In genomic region chr14:22977434-22977683, GRCh38 we compare ENCODE assay signal across 8 cellular contexts. TPM values are rescaled to one million over a fixed set of nuclear protein-coding genes. Genes with fewer than 3 reads are reported as not detected.
DNase-seq lines count a peak whose midpoint lies in the region; ATAC-seq, FAIRE-seq and TF ChIP-seq lines count a peak whose summit lies in the region.
"Had no signal": no experiment of that assay in that cellular context is flagged by ENCODE, and none has a peak within 500 bp of the region (broad histone marks: within the 10 kb centered on the region; RNA-seq: fewer than 3 reads in every experiment).

No MANE protein-coding gene starts in this region.

- H3K27me3 Mint-ChIP-seq in naive thymus-derived CD8-positive, alpha-beta T cell = peaks cover 0 to 6% (median 0%) of the 10 kb centered on the region in 5 donors

- H3K9ac ChIP-seq in HUES6 (ENCODE audit: low read length) = peak overlapping the region; percentile 77
- peak overlapping the region; percentile 69 for H3K9ac ChIP-seq in endothelial cell of umbilical vein (replicated peaks; ENCODE audit: extremely low read depth, insufficient read depth, low read length)
- no peak overlapping the region for H3K9ac ChIP-seq in rectal smooth muscle tissue (ENCODE audit: low read length)

- H3K27ac ChIP-seq in HUES6 (ENCODE audit: low read depth, low read length) (peak overlapping the region; percentile 80), endothelial cell of umbilical vein (ENCODE audit: insufficient read depth, low read depth, low read length) (peak overlapping the region; percentile 80), rectal smooth muscle tissue (ENCODE audit: low read depth, low read length) (peak overlapping the region; percentile 38)

- dilution Hi-C loops in endothelial cell of umbilical vein (cut with MboI; ENCODE audit: extremely low pct_ligation_motif_present, low sequenced_read_pairs) = no loop called here

- no TSS peak for BruUV-seq in endothelial cell of umbilical vein (replicated peaks; lab: Mats Ljungman, UMichigan)

- H4K20me1 ChIP-seq in endothelial cell of umbilical vein (replicated peaks; ENCODE audit: control insufficient read depth, extremely low read depth, insufficient read depth, low read length) = no peaks in the 10 kb centered on the region

- no peaks in the 10 kb centered on the region for H3K36me3 Mint-ChIP-seq in naive thymus-derived CD8-positive, alpha-beta T cell

- H3K4me3 ChIP-seq in HUES6 (ENCODE audit: low read depth, low read length) (peak overlapping the region; percentile 33), endothelial cell of umbilical vein (replicated peaks in 1 of 3; ENCODE audit: insufficient read depth in 1 of 3, low read depth in 1 of 3, low read length in 3 of 3) (peak overlapping the region in 1 of 3 experiments; percentile 4), rectal smooth muscle tissue (ENCODE audit: low read length) (no peak overlapping the region)

- no peak for TF ChIP-seq CTCF in endothelial cell of umbilical vein (IDR thresholded peaks at IDR 0.05; ENCODE audit: extremely low read depth in 1 of 2, insufficient read depth in 1 of 2, low read depth in 1 of 2, low read length in 2 of 2)

- peaks cover 13% of the 10 kb centered on the region; the same call in 1 of the 2 replicates for H3K27me3 ChIP-seq in HUES6 (ENCODE audit: control insufficient read depth, insufficient read depth, low read length)
- no peaks in the 10 kb centered on the region for H3K27me3 ChIP-seq in endothelial cell of umbilical vein (ENCODE audit: control insufficient read depth in 2 of 2, insufficient read depth in 2 of 2, low read length in 2 of 2)
- peaks cover 3% of the 10 kb centered on the region for H3K27me3 ChIP-seq in rectal smooth muscle tissue (ENCODE audit: control insufficient read depth, insufficient read depth, low read length)

- ATAC-seq in GM19351 (IDR thresholded peaks at IDR 0.05; ENCODE audit: unreplicated experiment) = no peak
- ATAC-seq in naive thymus-derived CD8-positive, alpha-beta T cell = no peak

- CTCF ChIA-PET in endothelial cell of umbilical vein (lab: Charles Lee) = interaction anchor here (0.9 to 3.0 kb wide), 10 partner anchors 9 to 105 kb away, joined by 3 to 39 read pairs (median 6); partner anchors contain the start of genes CDH24 and PRMT5

- peaks cover 46% of the 10 kb centered on the region for H3K79me2 ChIP-seq in endothelial cell of umbilical vein (ENCODE audit: control insufficient read depth, insufficient read depth, low read length)

- DNase-seq in endothelial cell of umbilical vein (ENCODE audit: low read depth, low spot score) (no peak), NCI-H1105 treated with DMSO at 0.1 percent for 48 hours (lab: John Stamatoyannopoulos, UW) (no peak)
- no peak for DNase-seq in naive thymus-derived CD8-positive, alpha-beta T cell
- DNase-seq: activated CD4-positive, CD25-positive, alpha-beta regulatory T cell treated with anti-CD3 and anti-CD28 coated beads, Interleukin-2, amount 50 U/mL, for 72 hours; NCI-H345 had no signal

- H3K4me2 ChIP-seq in endothelial cell of umbilical vein (ENCODE audit: insufficient read depth, low read length) = peak overlapping the region; percentile 57

- H3K4me1 ChIP-seq in HUES6 (ENCODE audit: control insufficient read depth, insufficient read depth, low read length) (peaks cover 44% of the 10 kb centered on the region), endothelial cell of umbilical vein (ENCODE audit: control insufficient read depth, extremely low read depth, insufficient read depth, low read length) (peaks cover 50% of the 10 kb centered on the region), rectal smooth muscle tissue (ENCODE audit: control insufficient read depth, insufficient read depth, low read length) (peaks cover 9% of the 10 kb centered on the region)

- H3K9me1 ChIP-seq in endothelial cell of umbilical vein (replicated peaks; ENCODE audit: control insufficient read depth, extremely low read depth, insufficient read depth, low read length) = no peaks in the 10 kb centered on the region

- H3K36me3 ChIP-seq in HUES6 (ENCODE audit: control insufficient read depth, insufficient read depth, low read length) (peaks cover 62% of the 10 kb centered on the region), endothelial cell of umbilical vein (ENCODE audit: control insufficient read depth in 2 of 2, extremely low read depth in 1 of 2, insufficient read depth in 2 of 2, low read length in 2 of 2) (peaks cover 19 to 26% of the 10 kb centered on the region in 2 experiments), rectal smooth muscle tissue (ENCODE audit: control insufficient read depth, insufficient read depth, low read length) (no peaks in the 10 kb centered on the region)

- H2AFZ ChIP-seq in endothelial cell of umbilical vein (ENCODE audit: low read depth, low read length) = no peak overlapping the region

- H3K27ac Mint-ChIP-seq in naive thymus-derived CD8-positive, alpha-beta T cell = peak overlapping the region in 1 of 10 donors; percentile 12

- no peak for FAIRE-seq in endothelial cell of umbilical vein (lab: Jason Lieb, UNC)

- no peak overlapping the region for H3K4me3 Mint-ChIP-seq in naive thymus-derived CD8-positive, alpha-beta T cell

- H3K9me3 Mint-ChIP-seq in naive thymus-derived CD8-positive, alpha-beta T cell = no peaks in the 10 kb centered on the region

- intact Hi-C loops in endothelial cell of umbilical vein (cut with micrococcal nuclease) = loop anchor here (2.0 kb wide), 1 partner anchor 21 kb away; the partner anchor contains the start of gene HAUS4

- POLR2A ChIA-PET in endothelial cell of umbilical vein (lab: Charles Lee) = interaction anchor here (0.5 to 1.5 kb wide), 3 partner anchors 9 to 406 kb away, joined by 3 to 9 read pairs (median 5); partner anchors contain the start of gene PRMT5
- POLR2A ChIA-PET in naive thymus-derived CD8-positive, alpha-beta T cell (lab: Charles Lee) = interaction anchor here (1.1 kb wide), 1 partner anchor 84 kb away, joined by 3 read pairs; no protein-coding TSS in a partner anchor

- H3K9me3 ChIP-seq in HUES6 (ENCODE audit: control insufficient read depth, insufficient read depth, low read depth, low read length) (no peaks in the 10 kb centered on the region), endothelial cell of umbilical vein (replicated peaks; ENCODE audit: control insufficient read depth, insufficient read depth, low read length) (no peaks in the 10 kb centered on the region)

- H3K4me1 Mint-ChIP-seq in naive thymus-derived CD8-positive, alpha-beta T cell = peaks cover 3 to 9% (median 6%) of the 10 kb centered on the region in 4 donors

- no peak for TF ChIP-seq POLR2A in endothelial cell of umbilical vein (IDR thresholded peaks at IDR 0.05; ENCODE audit: low read depth, low read length)

RNA-seq across cellular contexts. Expression of gene AJUBA, which starts 5.0 kb away (rescaled TPM):
- 54.1 and 61.7 TPM in 2 replicates for total RNA-seq in endothelial cell of umbilical vein
- polyA plus RNA-seq in endothelial cell of umbilical vein = 50.0 and 50.7 TPM in 2 replicates
- polyA plus RNA-seq in endothelial cell of umbilical vein (2011; cell fraction: cytosol; rRNA removed) = 41.4 and 44.7 TPM in 2 replicates
- 64.2 and 66.4 TPM in 2 replicates for polyA plus RNA-seq in endothelial cell of umbilical vein (2011; cell fraction: nucleus; rRNA removed)
- polyA plus RNA-seq in endothelial cell of umbilical vein (2012) = 24.6 and 40.3 TPM in 2 replicates
- polyA minus RNA-seq in endothelial cell of umbilical vein = 144 and 157 TPM in 2 replicates
- 62.4 TPM for polyA minus RNA-seq in endothelial cell of umbilical vein (2011; cell fraction: cytosol; rRNA and poly(A)+ RNA removed)
- polyA minus RNA-seq in endothelial cell of umbilical vein (2011; cell fraction: nucleus; rRNA and poly(A)+ RNA removed) = 65.9 and 69.6 TPM in 2 replicates
- 1 to 10 TPM; 1.5 to 1.9 TPM for total RNA-seq in naive thymus-derived CD8-positive, alpha-beta T cell
- 1 to 10 TPM in 1 of 3 donors, under 1 TPM in 2; 0.05 to 1.2 (median 0.45) TPM for polyA plus RNA-seq in naive thymus-derived CD8-positive, alpha-beta T cell

RNA-seq across cellular contexts. Expression of gene HAUS4, which starts 20.5 kb away (rescaled TPM):
- total RNA-seq in endothelial cell of umbilical vein = 33.8 and 37.4 TPM in 2 replicates
- polyA plus RNA-seq in endothelial cell of umbilical vein = 23.5 and 30.3 TPM in 2 replicates
- polyA plus RNA-seq in endothelial cell of umbilical vein (2011; cell fraction: cytosol; rRNA removed) = 40.9 and 41.1 TPM in 2 replicates
- 60.0 and 60.8 TPM in 2 replicates for polyA plus RNA-seq in endothelial cell of umbilical vein (2011; cell fraction: nucleus; rRNA removed)
- 29.9 and 35.9 TPM in 2 replicates for polyA plus RNA-seq in endothelial cell of umbilical vein (2012)
- 23.1 and 29.5 TPM in 2 replicates for polyA minus RNA-seq in endothelial cell of umbilical vein
- polyA minus RNA-seq in endothelial cell of umbilical vein (2011; cell fraction: cytosol; rRNA and poly(A)+ RNA removed) = 29.3 TPM
- 17.8 and 31.6 TPM in 2 replicates for polyA minus RNA-seq in endothelial cell of umbilical vein (2011; cell fraction: nucleus; rRNA and poly(A)+ RNA removed)
- total RNA-seq in naive thymus-derived CD8-positive, alpha-beta T cell = 10 to 100 TPM; 24.4 to 26.7 TPM
- 10 to 100 TPM; 27.1 to 31.7 (median 29.8) TPM for polyA plus RNA-seq in naive thymus-derived CD8-positive, alpha-beta T cell

RNA-seq across cellular contexts. Expression of gene C14orf93, which starts 32.6 kb away (rescaled TPM):
- total RNA-seq in endothelial cell of umbilical vein = 5.4 and 7.1 TPM in 2 replicates
- polyA plus RNA-seq in endothelial cell of umbilical vein = 9.2 and 10.0 TPM in 2 replicates
- 9.5 and 10.0 TPM in 2 replicates for polyA plus RNA-seq in endothelial cell of umbilical vein (2011; cell fraction: cytosol; rRNA removed)
- 11.5 and 18.1 TPM in 2 replicates for polyA plus RNA-seq in endothelial cell of umbilical vein (2011; cell fraction: nucleus; rRNA removed)
- 5.9 and 6.8 TPM in 2 replicates for polyA plus RNA-seq in endothelial cell of umbilical vein (2012)
- polyA minus RNA-seq in endothelial cell of umbilical vein = 16.4 and 19.1 TPM in 2 replicates
- polyA minus RNA-seq in endothelial cell of umbilical vein (2011; cell fraction: cytosol; rRNA and poly(A)+ RNA removed) = 5.2 TPM
- 5.0 and 6.1 TPM in 2 replicates for polyA minus RNA-seq in endothelial cell of umbilical vein (2011; cell fraction: nucleus; rRNA and poly(A)+ RNA removed)
- 10 to 100 TPM; 16.8 to 17.3 TPM for total RNA-seq in naive thymus-derived CD8-positive, alpha-beta T cell
- polyA plus RNA-seq in naive thymus-derived CD8-positive, alpha-beta T cell = 10 to 100 TPM in 1 of 3 donors, 1 to 10 TPM in 2; 5.6 to 10.9 (median 7.5) TPM

RNA-seq across cellular contexts. Expression of gene PRMT5, which starts 48.2 kb away (rescaled TPM):
- 67.2 and 73.1 TPM in 2 replicates for total RNA-seq in endothelial cell of umbilical vein
- 185 and 197 TPM in 2 replicates for polyA plus RNA-seq in endothelial cell of umbilical vein
- 149 and 155 TPM in 2 replicates for polyA plus RNA-seq in endothelial cell of umbilical vein (2011; cell fraction: cytosol; rRNA removed)
- polyA plus RNA-seq in endothelial cell of umbilical vein (2011; cell fraction: nucleus; rRNA removed) = 153 and 169 TPM in 2 replicates
- 59.8 and 91.5 TPM in 2 replicates for polyA plus RNA-seq in endothelial cell of umbilical vein (2012)
- 170 and 188 TPM in 2 replicates for polyA minus RNA-seq in endothelial cell of umbilical vein
- polyA minus RNA-seq in endothelial cell of umbilical vein (2011; cell fraction: cytosol; rRNA and poly(A)+ RNA removed) = 142 TPM
- 38.8 and 62.8 TPM in 2 replicates for polyA minus RNA-seq in endothelial cell of umbilical vein (2011; cell fraction: nucleus; rRNA and poly(A)+ RNA removed)
- 10 to 100 TPM; 37.7 to 38.8 TPM for total RNA-seq in naive thymus-derived CD8-positive, alpha-beta T cell
- polyA plus RNA-seq in naive thymus-derived CD8-positive, alpha-beta T cell = 10 to 100 TPM; 42.4 to 67.3 (median 62.2) TPM

RNA-seq across cellular contexts. Expression of gene PSMB5, which starts 57.3 kb away (rescaled TPM):
- 214 and 236 TPM in 2 replicates for total RNA-seq in endothelial cell of umbilical vein
- polyA plus RNA-seq in endothelial cell of umbilical vein = 459 and 464 TPM in 2 replicates
- 355 and 404 TPM in 2 replicates for polyA plus RNA-seq in endothelial cell of umbilical vein (2011; cell fraction: cytosol; rRNA removed)
- 144 and 152 TPM in 2 replicates for polyA plus RNA-seq in endothelial cell of umbilical vein (2011; cell fraction: nucleus; rRNA removed)
- polyA plus RNA-seq in endothelial cell of umbilical vein (2012) = 223 and 262 TPM in 2 replicates
- 286 and 312 TPM in 2 replicates for polyA minus RNA-seq in endothelial cell of umbilical vein
- polyA minus RNA-seq in endothelial cell of umbilical vein (2011; cell fraction: cytosol; rRNA and poly(A)+ RNA removed) = 207 TPM
- 42.4 and 46.8 TPM in 2 replicates for polyA minus RNA-seq in endothelial cell of umbilical vein (2011; cell fraction: nucleus; rRNA and poly(A)+ RNA removed)
- total RNA-seq in naive thymus-derived CD8-positive, alpha-beta T cell = 10 to 100 TPM; 30.2 to 35.8 TPM
- 10 to 100 TPM; 33.2 to 49.7 (median 37.9) TPM for polyA plus RNA-seq in naive thymus-derived CD8-positive, alpha-beta T cell

Comparison
In these comparisons a context has a peak if more than half of its experiments do, and no peak if none do; other contexts are left out.
1. RNA of gene AJUBA, which starts 5.0 kb away (total RNA-seq): 54.1 to 61.7 TPM in endothelial cell of umbilical vein; 1.5 to 1.9 TPM in naive thymus-derived CD8-positive, alpha-beta T cell; every median in the first group is over 10 times any median in the second.
2. Peak in every context shown above with its lines, with median percentiles within 50 percentile points of each other: H3K27ac ChIP-seq.